Comparison of ENCODE assay signal across 16 cellular contexts in genomic region chr7:42456756-42457276, GRCh38.
DNase-seq lines count a peak whose midpoint lies in the region; ATAC-seq and TF ChIP-seq lines count a peak whose summit lies in the region.
"Had no signal": no experiment of that assay in that cellular context is flagged by ENCODE, and none has a peak within 500 bp of the region (broad histone marks: within the 10 kb centered on the region; RNA-seq: fewer than 3 reads in every experiment).

No MANE protein-coding gene starts in this region.

- no peak for ATAC-seq in omental fat pad (ENCODE audit: low FRiP score)
- ATAC-seq: HCT116 had no signal

- H2BK5ac ChIP-seq in neuronal stem cell (ENCODE audit: low read length) = no peak overlapping the region

- H3K9me3 Mint-ChIP-seq in activated T-helper 2 cell treated with anti-CD3 and anti-CD28 coated beads, Interferon-gamma antibody, Interleukin-2, Interleukin-4, amounts not matched to agents 10 μg/mL and 5 μg/mL and 100 μg/mL, durations not matched to agents 14 hours and 24 hours and 36 hours = no peaks in the 10 kb centered on the region

- H3K36me3 Mint-ChIP-seq in activated T-helper 2 cell treated with anti-CD3 and anti-CD28 coated beads, Interferon-gamma antibody, Interleukin-2, Interleukin-4, amounts not matched to agents 10 μg/mL and 5 μg/mL and 100 μg/mL, durations not matched to agents 14 hours and 24 hours and 36 hours (ENCODE audit: low read depth) = no peaks in the 10 kb centered on the region
- H3K36me3 Mint-ChIP-seq: CD14-positive monocyte, IgD-negative memory B cell had no signal

- WGBS in neuronal stem cell (ENCODE audit: extremely low coverage in 2 of 2, insufficient read length in 2 of 2, insufficient replicate concordance in 1 of 2), 2 donors = no CpG with 5 or more reads among the region's 4 CpGs

- H3K36me3 ChIP-seq in neuronal stem cell (replicated peaks in 1 of 2; ENCODE audit: control insufficient read depth in 2 of 2, insufficient read depth in 2 of 2, low read length in 2 of 2) = no peaks in the 10 kb centered on the region
- H3K36me3 ChIP-seq in vagina = no peaks in the 10 kb centered on the region

- H3K18ac ChIP-seq in neuronal stem cell (ENCODE audit: low read length) = no peak overlapping the region

- no peak for TF ChIP-seq POLR2A in vagina (IDR thresholded peaks at IDR 0.05)

- H3K4me3 Mint-ChIP-seq in activated T-helper 2 cell treated with anti-CD3 and anti-CD28 coated beads, Interferon-gamma antibody, Interleukin-2, Interleukin-4, amounts not matched to agents 10 μg/mL and 5 μg/mL and 100 μg/mL, durations not matched to agents 14 hours and 24 hours and 36 hours (ENCODE audit: low read depth) = no peak overlapping the region
- H3K4me3 Mint-ChIP-seq: CD14-positive monocyte, IgD-negative memory B cell had no signal

- H2AFZ ChIP-seq in neuronal stem cell (ENCODE audit: low read length) = peak overlapping the region; percentile 28

- H3K4me3 ChIP-seq in neuronal stem cell (ENCODE audit: low read length in 2 of 2) (no peak overlapping the region), vagina (no peak overlapping the region)

- H2AK5ac ChIP-seq in neuronal stem cell (ENCODE audit: low read depth, low read length) = no peak overlapping the region

- no peaks in the 10 kb centered on the region for H3K4me1 Mint-ChIP-seq in activated T-helper 2 cell treated with anti-CD3 and anti-CD28 coated beads, Interferon-gamma antibody, Interleukin-2, Interleukin-4, amounts not matched to agents 10 μg/mL and 5 μg/mL and 100 μg/mL, durations not matched to agents 14 hours and 24 hours and 36 hours (ENCODE audit: low read depth)
- H3K4me1 Mint-ChIP-seq: CD14-positive monocyte had no signal

- no peaks in the 10 kb centered on the region for H3K9me3 ChIP-seq in neuronal stem cell (replicated peaks in 1 of 2; ENCODE audit: control insufficient read depth in 2 of 2, insufficient read depth in 1 of 2, low read depth in 1 of 2, low read length in 2 of 2)
- no peaks in the 10 kb centered on the region for H3K9me3 ChIP-seq in vagina
- H3K9me3 ChIP-seq: Caco-2 had no signal

- DNase-seq in NCI-H82 (lab: John Stamatoyannopoulos, UW) = peak; percentile 28
- no peak for DNase-seq in NCI-H82 treated with DMSO at 0.1 percent for 48 hours (lab: John Stamatoyannopoulos, UW; ENCODE audit: unreplicated experiment)
- peak; percentile 45 for DNase-seq in fibroblast of gingiva (ENCODE audit: low read depth)
- DNase-seq in neuronal stem cell (ENCODE audit: low spot score) = no peak
- DNase-seq in vagina (ENCODE audit: extremely low spot score in 2 of 2) = peak in 1 of 2 donors; percentile 79
- DNase-seq in NCI-H1105 treated with DMSO at 0.1 percent for 48 hours (lab: John Stamatoyannopoulos, UW) = no peak
- no peak for DNase-seq in activated T-helper 2 cell treated with anti-CD3 and anti-CD28 coated beads, Interferon-gamma antibody, Interleukin-2, Interleukin-4, amounts not matched to agents 10 μg/mL and 5 μg/mL and 100 μg/mL, durations not matched to agents 14 hours and 24 hours and 36 hours (ENCODE audit: low spot score)
- DNase-seq in omental fat pad (ENCODE audit: low spot score) = no peak
- DNase-seq: Caco-2, DMS53, NCI-H146, NCI-H2081 treated with DMSO at 0.1 percent for 48 hours had no signal

- no peaks in the 10 kb centered on the region for H3K79me1 ChIP-seq in neuronal stem cell (ENCODE audit: low read depth, low read length)

- H3K4me1 ChIP-seq in neuronal stem cell (ENCODE audit: control insufficient read depth in 2 of 2, insufficient read depth in 1 of 2, low read depth in 1 of 2, low read length in 2 of 2) (no peaks in the 10 kb centered on the region), vagina (peaks cover 22% of the 10 kb centered on the region)
- H3K4me1 ChIP-seq: Caco-2 had no signal

- H4K8ac ChIP-seq in neuronal stem cell (ENCODE audit: low read depth, low read length) = no peak overlapping the region

- H2BK120ac ChIP-seq in neuronal stem cell (ENCODE audit: low read depth, low read length) = no peak overlapping the region

- H3K27ac ChIP-seq in neuronal stem cell (replicated peaks; ENCODE audit: low read length) = no peak overlapping the region
- peak overlapping the region; percentile 32 for H3K27ac ChIP-seq in vagina
- H3K27ac ChIP-seq: 22Rv1 had no signal

- no peak overlapping the region for H4K91ac ChIP-seq in neuronal stem cell (ENCODE audit: low read depth, low read length, poor library complexity)

- H3K27me3 Mint-ChIP-seq in activated T-helper 2 cell treated with anti-CD3 and anti-CD28 coated beads, Interferon-gamma antibody, Interleukin-2, Interleukin-4, amounts not matched to agents 10 μg/mL and 5 μg/mL and 100 μg/mL, durations not matched to agents 14 hours and 24 hours and 36 hours (ENCODE audit: low read depth) = no peaks in the 10 kb centered on the region
- H3K27me3 Mint-ChIP-seq: IgD-negative memory B cell had no signal

- no peak overlapping the region for H3K4ac ChIP-seq in neuronal stem cell (ENCODE audit: low read length)

- no peak overlapping the region for H3K9ac ChIP-seq in neuronal stem cell (ENCODE audit: low read depth, low read length, poor library complexity)

- intact Hi-C loops in vagina (cut with DNase I) = no loop called here
- intact Hi-C loops in activated T-helper 2 cell treated with anti-CD3 and anti-CD28 coated beads, Interferon-gamma antibody, Interleukin-2, Interleukin-4, amounts not matched to agents 10 μg/mL and 5 μg/mL and 100 μg/mL, durations not matched to agents 14 hours and 24 hours and 36 hours (cut with micrococcal nuclease) = no loop called here

- no peaks in the 10 kb centered on the region for H3K27me3 ChIP-seq in neuronal stem cell (ENCODE audit: control insufficient read depth in 3 of 3, insufficient read depth in 3 of 3, low read depth in 1 of 3, low read length in 3 of 3)
- no peaks in the 10 kb centered on the region for H3K27me3 ChIP-seq in vagina

- no peak overlapping the region for H3K14ac ChIP-seq in neuronal stem cell (ENCODE audit: low read length)

- no peak overlapping the region for H2BK12ac ChIP-seq in neuronal stem cell (ENCODE audit: low read length)

- TF ChIP-seq CTCF in vagina (IDR thresholded peaks at IDR 0.05) = no peak
- no peak for TF ChIP-seq CTCF in omental fat pad (IDR thresholded peaks at IDR 0.05)

- no peak overlapping the region for H3K4me2 ChIP-seq in neuronal stem cell (ENCODE audit: insufficient read depth, low read length, poor library complexity, severe bottlenecking)

- H2BK15ac ChIP-seq in neuronal stem cell (ENCODE audit: low read length) = no peak overlapping the region

- H3K23ac ChIP-seq in neuronal stem cell (ENCODE audit: low read depth, low read length, poor library complexity) = no peak overlapping the region

- H3K27ac Mint-ChIP-seq in activated T-helper 2 cell treated with anti-CD3 and anti-CD28 coated beads, Interferon-gamma antibody, Interleukin-2, Interleukin-4, amounts not matched to agents 10 μg/mL and 5 μg/mL and 100 μg/mL, durations not matched to agents 14 hours and 24 hours and 36 hours = no peak overlapping the region
- H3K27ac Mint-ChIP-seq: IgD-negative memory B cell had no signal

Comparison
In these comparisons a context has a peak if more than half of its experiments do, and no peak if none do; other contexts are left out.
1. DNase-seq: peak in NCI-H82 (single experiment) and fibroblast of gingiva (single experiment); none in NCI-H82 treated with DMSO at 0.1 percent for 48 hours (single experiment), neuronal stem cell (single experiment), NCI-H1105 treated with DMSO at 0.1 percent for 48 hours (single experiment), activated T-helper 2 cell treated with anti-CD3 and anti-CD28 coated beads, Interferon-gamma antibody, Interleukin-2, Interleukin-4, amounts not matched to agents 10 μg/mL and 5 μg/mL and 100 μg/mL, durations not matched to agents 14 hours and 24 hours and 36 hours (single experiment) and omental fat pad (single experiment).